In genomic region chr13:37646531-37646930, GRCh38 we compare ENCODE assay signal across 19 cellular contexts. TPM values are rescaled to one million over a fixed set of nuclear protein-coding genes. Genes with fewer than 3 reads are reported as not detected.
"Had no signal": no experiment of that assay in that cellular context is flagged by ENCODE, and none has a peak within 500 bp of the region (broad histone marks: within the 10 kb centered on the region; RNA-seq: fewer than 3 reads in every experiment).

No MANE protein-coding gene starts in this region.

- H3K36me3 ChIP-seq: breast epithelium, neutrophil, thoracic aorta, upper lobe of right lung had no signal

- H3K27me3 ChIP-seq: neutrophil, upper lobe of right lung had no signal

- H3K4me1 ChIP-seq: breast epithelium, upper lobe of right lung had no signal

- H3K27ac ChIP-seq: breast epithelium, neutrophil, SK-N-MC, thoracic aorta, upper lobe of right lung had no signal

- ATAC-seq: activated CD8-positive, alpha-beta T cell treated with anti-CD3 and anti-CD28 coated beads for 36 hours; activated naive CD8-positive, alpha-beta T cell treated with anti-CD3 and anti-CD28 coated beads, Interleukin-2, amount 50 U/mL, for 24 hours; activated T-cell treated with anti-CD3 and anti-CD28 coated beads, Interleukin-2, amount 50 U/mL, for 4 hours; stimulated activated naive B cell treated with anti-CD40 and anti-IgM and Interleukin-4, amounts not matched to agents 10 μg/mL and 1 μg/mL and 100 μg/mL, for 72 hours; upper lobe of right lung had no signal

- DNase-seq: activated CD4-positive, alpha-beta T cell treated with anti-CD3 and anti-CD28 coated beads, Interleukin-2, amount 10 ng/mL, durations not matched to agents 24 days and 14 days; activated CD8-positive, alpha-beta T cell treated with anti-CD3 and anti-CD28 coated beads for 36 hours; activated effector memory CD4-positive, alpha-beta T cell treated with Interleukin-2 at 50 U/mL for 16 hours; activated naive CD4-positive, alpha-beta T cell treated with anti-CD3 and anti-CD28 coated beads, Interleukin-2, amount 10 ng/mL, durations not matched to agents 7 days and 5 days; activated naive CD8-positive, alpha-beta T cell treated with anti-CD3 and anti-CD28 coated beads, Interleukin-2, amount 50 U/mL, for 24 hours; activated T-cell treated with anti-CD3 and anti-CD28 coated beads, Interleukin-2, amount 50 U/mL, for 4 hours; anterior cingulate cortex; cerebellar nuclear complex; cortex of kidney; effector memory CD4-positive, alpha-beta T cell; hypothalamus; stimulated activated naive B cell treated with anti-CD40 and anti-IgM and Interleukin-4, amounts not matched to agents 10 μg/mL and 1 μg/mL and 100 μg/mL, for 72 hours; upper lobe of right lung had no signal

- H3K9me3 ChIP-seq: breast epithelium, neutrophil, thoracic aorta, upper lobe of right lung had no signal

- H3K4me3 ChIP-seq: breast epithelium, lung, SK-N-MC, thoracic aorta, upper lobe of right lung had no signal

RNA-seq across cellular contexts. Expression of gene POSTN, which starts 48.0 kb away (rescaled TPM):
- total RNA-seq: activated CD4-positive, alpha-beta T cell treated with anti-CD3 and anti-CD28 coated beads, Interleukin-2, amount 10 ng/mL, durations not matched to agents 24 days and 14 days; activated CD8-positive, alpha-beta T cell treated with anti-CD3 and anti-CD28 coated beads for 36 hours; T-helper 2 cell treated with Interferon-gamma antibody and Interleukin-4, amounts not matched to agents 100 ng/mL and 5 ng/mL, for 36 hours had no signal
